22 cellular contexts compared by ENCODE assay signal in genomic region chr11:114151631-114152030, GRCh38.
DNase-seq lines count a peak whose midpoint lies in the region; TF ChIP-seq lines count a peak whose summit lies in the region.
"Had no signal": no experiment of that assay in that cellular context is flagged by ENCODE, and none has a peak within 500 bp of the region (broad histone marks: within the 10 kb centered on the region; RNA-seq: fewer than 3 reads in every experiment).

No MANE protein-coding gene starts in this region.

- H3K27me3 ChIP-seq in CD8-positive, alpha-beta memory T cell (ENCODE audit: insufficient read depth, low read length, poor library complexity, severe bottlenecking) = no peaks in the 10 kb centered on the region
- H3K27me3 ChIP-seq in breast epithelium (no peaks in the 10 kb centered on the region), muscle layer of duodenum (ENCODE audit: low read depth, low read length) (no peaks in the 10 kb centered on the region)

- no peak for DNase-seq in CD8-positive, alpha-beta memory T cell
- DNase-seq in breast epithelium (ENCODE audit: low spot score in 2 of 2) (no peak), T1000 (lab: John Stamatoyannopoulos, UW) (no peak), NCI-H2107 (lab: John Stamatoyannopoulos, UW) (no peak), HPDE6-E6E7 (ENCODE audit: extremely low spot score) (no peak)
- DNase-seq in activated naive CD4-positive, alpha-beta T cell treated with anti-CD3 and anti-CD28 coated beads for 36 hours = no peak
- DNase-seq: activated CD4-positive, alpha-beta T cell treated with anti-CD3 and anti-CD28 coated beads for 48 hours; effector memory CD8-positive, alpha-beta T cell; NCI-H1417 treated with DMSO at 0.1 percent for 48 hours; NCI-H510A; NK-92 treated with Interleukin-12 subunit alpha and Interleukin-12 subunit beta, amount 100 ng/mL, for 24 hours; stimulated activated CD4-positive, alpha-beta T cell treated with anti-CD3 and anti-CD28 coated beads, Interleukin-2, amount 100 ng/mL, for 48 hours; stimulated activated naive B cell treated with anti-CD40 and anti-IgM and Interleukin-4, amounts not matched to agents 10 μg/mL and 1 μg/mL and 100 μg/mL, for 72 hours; T-helper 17 cell had no signal

- no peak overlapping the region for H3K27ac ChIP-seq in CD8-positive, alpha-beta memory T cell (ENCODE audit: low read depth, low read length)
- peak overlapping the region; percentile 96 to 98 for H3K27ac ChIP-seq in breast epithelium
- H3K27ac ChIP-seq in muscle layer of duodenum (ENCODE audit: low read length) = peak overlapping the region; percentile 11
- H3K27ac ChIP-seq in temporal lobe (ENCODE audit: low read depth, low read length) = peak overlapping the region; percentile 61
- H3K27ac ChIP-seq: HL-60, parathyroid adenoma had no signal

- TF ChIP-seq POLR2A in breast epithelium (IDR thresholded peaks at IDR 0.05) = no peak

- no peaks in the 10 kb centered on the region for H3K9me3 ChIP-seq in CD8-positive, alpha-beta memory T cell (ENCODE audit: low read length)
- no peaks in the 10 kb centered on the region for H3K9me3 ChIP-seq in breast epithelium
- H3K9me3 ChIP-seq in muscle layer of duodenum (ENCODE audit: control insufficient read depth in 1 of 2, low read length in 2 of 2) = no peaks in the 10 kb centered on the region

- H3K9me3 Mint-ChIP-seq in CD8-positive, alpha-beta memory T cell = no peaks in the 10 kb centered on the region
- no peaks in the 10 kb centered on the region for H3K9me3 Mint-ChIP-seq in activated naive CD4-positive, alpha-beta T cell treated with anti-CD3 and anti-CD28 coated beads for 36 hours
- H3K9me3 Mint-ChIP-seq: brain; effector memory CD8-positive, alpha-beta T cell; nephron; stimulated activated naive B cell treated with anti-CD40 and anti-IgM and Interleukin-4, amounts not matched to agents 10 μg/mL and 1 μg/mL and 100 μg/mL, for 72 hours had no signal

- no peak overlapping the region for H3K4me3 ChIP-seq in CD8-positive, alpha-beta memory T cell (ENCODE audit: low read length)
- no peak overlapping the region for H3K4me3 ChIP-seq in breast epithelium
- H3K4me3 ChIP-seq in muscle layer of duodenum (ENCODE audit: low read depth in 1 of 2, low read length in 2 of 2) = no peak overlapping the region
- H3K4me3 ChIP-seq: skin epidermis had no signal

- H3K36me3 Mint-ChIP-seq in CD8-positive, alpha-beta memory T cell = peaks cover 0 to 4% (median 2%) of the 10 kb centered on the region in 3 donors
- H3K36me3 Mint-ChIP-seq in activated naive CD4-positive, alpha-beta T cell treated with anti-CD3 and anti-CD28 coated beads for 36 hours (ENCODE audit: low read depth) = no peaks in the 10 kb centered on the region
- H3K36me3 Mint-ChIP-seq: activated naive CD8-positive, alpha-beta T cell; brain; stimulated activated naive B cell treated with anti-CD40 and anti-IgM and Interleukin-4, amounts not matched to agents 10 μg/mL and 1 μg/mL and 100 μg/mL, for 72 hours had no signal

- no peaks in the 10 kb centered on the region for H3K27me3 Mint-ChIP-seq in CD8-positive, alpha-beta memory T cell
- no peaks in the 10 kb centered on the region for H3K27me3 Mint-ChIP-seq in activated naive CD4-positive, alpha-beta T cell treated with anti-CD3 and anti-CD28 coated beads for 36 hours (ENCODE audit: low read depth)
- H3K27me3 Mint-ChIP-seq: activated naive CD8-positive, alpha-beta T cell; effector memory CD8-positive, alpha-beta T cell; stimulated activated naive B cell treated with anti-CD40 and anti-IgM and Interleukin-4, amounts not matched to agents 10 μg/mL and 1 μg/mL and 100 μg/mL, for 72 hours; T-helper 17 cell had no signal

- POLR2A ChIA-PET in CD8-positive, alpha-beta memory T cell (lab: Charles Lee) = no interaction called here

- peak overlapping the region in 5 of 8 donors; percentile 33 to 90 (median 63) for H3K27ac Mint-ChIP-seq in CD8-positive, alpha-beta memory T cell
- no peak overlapping the region for H3K27ac Mint-ChIP-seq in activated naive CD4-positive, alpha-beta T cell treated with anti-CD3 and anti-CD28 coated beads for 36 hours
- H3K27ac Mint-ChIP-seq: activated naive CD8-positive, alpha-beta T cell; nephron; stimulated activated naive B cell treated with anti-CD40 and anti-IgM and Interleukin-4, amounts not matched to agents 10 μg/mL and 1 μg/mL and 100 μg/mL, for 72 hours; T-helper 17 cell had no signal

- no peak for TF ChIP-seq CTCF in breast epithelium (IDR thresholded peaks at IDR 0.05)

- H3K4me3 Mint-ChIP-seq in CD8-positive, alpha-beta memory T cell = peak overlapping the region in 1 of 7 donors; percentile 35
- H3K4me3 Mint-ChIP-seq in activated naive CD4-positive, alpha-beta T cell treated with anti-CD3 and anti-CD28 coated beads for 36 hours = no peak overlapping the region
- H3K4me3 Mint-ChIP-seq: activated naive CD8-positive, alpha-beta T cell; brain; nephron; stimulated activated naive B cell treated with anti-CD40 and anti-IgM and Interleukin-4, amounts not matched to agents 10 μg/mL and 1 μg/mL and 100 μg/mL, for 72 hours; T-helper 17 cell had no signal

- peaks cover 64 to 76% (median 68%) of the 10 kb centered on the region in 3 donors for H3K4me1 Mint-ChIP-seq in CD8-positive, alpha-beta memory T cell
- peaks cover 16% of the 10 kb centered on the region for H3K4me1 Mint-ChIP-seq in activated naive CD4-positive, alpha-beta T cell treated with anti-CD3 and anti-CD28 coated beads for 36 hours (ENCODE audit: low read depth)

- H3K4me1 ChIP-seq in CD8-positive, alpha-beta memory T cell (ENCODE audit: insufficient read depth, low read length) = no peaks in the 10 kb centered on the region
- H3K4me1 ChIP-seq in breast epithelium (peaks cover 19 to 63% of the 10 kb centered on the region in 2 donors), muscle layer of duodenum (ENCODE audit: control insufficient read depth in 1 of 2, insufficient read depth in 2 of 2, low read length in 2 of 2) (peaks cover 16 to 36% of the 10 kb centered on the region in 2 donors)

- no peaks in the 10 kb centered on the region for H3K36me3 ChIP-seq in CD8-positive, alpha-beta memory T cell (ENCODE audit: insufficient read depth, low read length)
- no peaks in the 10 kb centered on the region for H3K36me3 ChIP-seq in breast epithelium
- peaks cover 4 to 7% of the 10 kb centered on the region in 2 donors for H3K36me3 ChIP-seq in muscle layer of duodenum (ENCODE audit: control insufficient read depth in 1 of 2, insufficient read depth in 2 of 2, low read length in 2 of 2)

- CTCF ChIA-PET in CD8-positive, alpha-beta memory T cell (lab: Charles Lee) = interaction anchor here (1.0 kb wide), 1 partner anchor 109 kb away, joined by 4 read pairs; no protein-coding TSS in a partner anchor
- CTCF ChIA-PET in activated naive CD4-positive, alpha-beta T cell treated with anti-CD3 and anti-CD28 coated beads for 36 hours (lab: Charles Lee) = no interaction called here

- intact Hi-C loops in breast epithelium (cut with DNase I; ENCODE audit: low total_unique reads) = no loop called here
- intact Hi-C loops in activated naive CD4-positive, alpha-beta T cell treated with anti-CD3 and anti-CD28 coated beads for 36 hours (cut with micrococcal nuclease) = no loop called here
